Comparison of ENCODE assay signal across 16 cellular contexts in the genomic region with DNA sequence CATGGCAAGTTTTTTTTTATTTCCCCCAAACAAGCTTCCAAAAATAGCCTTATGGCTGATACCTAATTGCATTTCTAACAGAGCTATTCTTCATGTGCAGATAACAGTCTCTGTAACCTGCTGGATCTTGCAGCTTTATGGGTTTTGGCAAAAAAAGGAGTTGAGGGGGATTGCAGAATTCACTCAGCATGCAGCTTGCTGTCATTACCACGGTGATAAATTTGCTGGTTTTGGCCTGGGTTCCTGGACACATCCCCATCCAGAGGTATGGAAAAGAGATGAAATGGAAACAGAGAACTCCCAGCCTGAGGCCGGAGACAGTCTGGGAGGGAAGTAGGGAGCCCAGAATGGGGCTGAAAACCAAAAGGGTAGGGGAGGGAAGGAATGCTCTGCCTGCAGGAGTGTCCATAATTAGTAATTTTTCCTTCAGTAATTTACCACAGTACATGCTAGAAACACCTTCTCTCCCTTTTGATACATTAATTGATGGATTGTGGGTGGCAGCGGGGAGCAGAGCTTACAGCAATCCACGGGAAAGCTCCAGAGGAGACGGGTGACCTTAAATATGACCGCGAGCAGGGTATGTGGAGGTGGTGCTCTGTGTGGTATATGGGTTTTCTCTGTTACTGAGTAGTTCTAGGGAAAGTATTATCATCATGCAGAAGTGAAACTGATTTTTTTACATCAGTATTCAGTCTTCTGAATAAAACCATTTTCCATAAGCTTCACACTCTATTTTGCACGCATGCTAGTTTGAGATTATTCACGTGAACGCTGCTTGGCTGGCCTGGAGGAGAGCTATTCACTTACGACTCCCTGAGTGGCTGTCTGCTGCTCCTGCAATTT.
A peak's percentile ranks its signal among the peaks of the same experiment; 100 is the strongest.
DNase-seq lines count a peak whose midpoint lies in the region; ATAC-seq, FAIRE-seq and TF ChIP-seq lines count a peak whose summit lies in the region.
"Had no signal": no experiment of that assay in that cellular context is flagged by ENCODE, and none has a peak within 500 bp of the region (broad histone marks: within the 10 kb centered on the region; RNA-seq: fewer than 3 reads in every experiment).

No MANE protein-coding gene starts in this region.

- 67% methylated on average over 11 of the region's 11 CpGs for WGBS in esophagus muscularis mucosa

- peaks cover 0 to 33% (median 26%) of the 10 kb centered on the region in 4 donors for H3K4me1 ChIP-seq in esophagus muscularis mucosa
- H3K4me1 ChIP-seq: left lung, psoas muscle, SJCRH30, suprapubic skin had no signal

- peak; percentile 81 for FAIRE-seq in GM12892 (lab: Jason Lieb, UNC)
- FAIRE-seq: H54 had no signal

- H3K27me3 ChIP-seq in esophagus muscularis mucosa, result no peaks in the 10 kb centered on the region
- H3K27me3 ChIP-seq: left lung, SJCRH30, suprapubic skin had no signal

- ATAC-seq in GM19463 (IDR thresholded peaks at IDR 0.05; ENCODE audit: unreplicated experiment) (peak; percentile 76), HG03565 (IDR thresholded peaks at IDR 0.05; ENCODE audit: unreplicated experiment) (peak; percentile 49)
- ATAC-seq: left lung, psoas muscle had no signal

- H3K9me3 ChIP-seq in esophagus muscularis mucosa, result no peaks in the 10 kb centered on the region
- H3K9me3 ChIP-seq: left lung, psoas muscle, SJCRH30, suprapubic skin had no signal

- intact Hi-C loops in esophagus muscularis mucosa (cut with DNase I), result no loop called here

- H3K4me3 ChIP-seq in esophagus muscularis mucosa, result no peak overlapping the region
- H3K4me3 ChIP-seq: left lung, psoas muscle, SJCRH30, suprapubic skin had no signal

- DNase-seq in GM12892 (ENCODE audit: insufficient read length), result no peak
- DNase-seq in esophagus muscularis mucosa (ENCODE audit: extremely low spot score), result peak; percentile 47
- no peak for DNase-seq in DMS79 treated with DMSO at 0.1 percent for 48 hours (lab: John Stamatoyannopoulos, UW)
- DNase-seq in GM13976 (ENCODE audit: low spot score), result no peak
- no peak for DNase-seq in D341Med (ENCODE audit: low spot score)
- no peak for DNase-seq in NCI-H2171 (lab: John Stamatoyannopoulos, UW)
- DNase-seq: activated CD4-positive, alpha-beta memory T cell treated with anti-CD3 and anti-CD28 coated beads, Interleukin-2, amount 10 ng/mL, durations not matched to agents 7 days and 5 days; AML-193; DMS 273 treated with DMSO at 0.1 percent for 48 hours; left lung; psoas muscle had no signal

- in situ Hi-C loops in GM13976 (cut with MboI; ENCODE audit: low sequenced_read_pairs, unreplicated experiment), result no loop called here

- TF ChIP-seq POLR2A in GM12892 (IDR thresholded peaks at IDR 0.05; ENCODE audit: low read depth, low read length) (no peak), esophagus muscularis mucosa (IDR thresholded peaks at IDR 0.05; ENCODE audit: low read depth) (no peak)

- no peak overlapping the region for H3K27ac ChIP-seq in esophagus muscularis mucosa (replicated peaks in 1 of 4)
- H3K27ac ChIP-seq: left lung, psoas muscle, SJCRH30, suprapubic skin had no signal

- H3K36me3 ChIP-seq in esophagus muscularis mucosa, result no peaks in the 10 kb centered on the region
- H3K36me3 ChIP-seq: left lung, SJCRH30, suprapubic skin had no signal

- TF ChIP-seq CTCF in esophagus muscularis mucosa (IDR thresholded peaks at IDR 0.05) (no peak), GM13976 (IDR thresholded peaks at IDR 0.05; ENCODE audit: borderline replicate concordance, control extremely low read depth, extremely low read depth, insufficient read depth, missing control alignments) (no peak)

- TF ChIP-seq EP300 in esophagus muscularis mucosa (IDR thresholded peaks at IDR 0.05), result no peak
